ENCODE assay signal across 8 cellular contexts in genomic region chr4:15001248-15001824, GRCh38. TPM values are rescaled to one million over a fixed set of nuclear protein-coding genes. Genes with fewer than 3 reads are reported as not detected.
DNase-seq lines count a peak whose midpoint lies in the region; ATAC-seq, FAIRE-seq and TF ChIP-seq lines count a peak whose summit lies in the region.

No MANE protein-coding gene starts in this region.

- peak overlapping the region; percentile 67 to 70 for H3K4me2 ChIP-seq in H1 (ENCODE audit: insufficient read depth in 1 of 2, low read depth in 2 of 2, low read length in 2 of 2)

- 0% methylated on average over 23 of the region's 30 CpGs; no CpG with 5 or more reads in 1 of the 2 experiments for WGBS in H1 (ENCODE audit: extremely low coverage in 1 of 2, insufficient coverage in 1 of 2, insufficient read length in 1 of 2, insufficient replicate concordance in 2 of 2, low coverage in 1 of 2, low lambda C conversion rate in 2 of 2, missing lambda C conversion rate in 1 of 2), 2 experiments

- no peaks in the 10 kb centered on the region for H3K36me3 ChIP-seq in H1 (ENCODE audit: control insufficient read depth in 2 of 4, insufficient read depth in 4 of 4, low read length in 3 of 4)

- no peak for TF ChIP-seq CTCF in H1 (IDR thresholded peaks at IDR 0.05; ENCODE audit: control extremely low read depth in 1 of 3, insufficient read depth in 1 of 3, low read depth in 1 of 3, low read length in 3 of 3)

- no peaks in the 10 kb centered on the region for H3K79me1 ChIP-seq in H1 (ENCODE audit: low read depth, low read length)

- peak overlapping the region; percentile 94 for H3K27ac Mint-ChIP-seq in activated CD4-positive, alpha-beta memory T cell treated with anti-CD3 and anti-CD28 coated beads for 36 hours

- peak; percentile 33 for ATAC-seq in HG02938 (IDR thresholded peaks at IDR 0.05; ENCODE audit: unreplicated experiment)

- no peaks in the 10 kb centered on the region for H3K9me3 Mint-ChIP-seq in activated CD4-positive, alpha-beta memory T cell treated with anti-CD3 and anti-CD28 coated beads for 36 hours

- H4K20me1 ChIP-seq in H1 (replicated peaks in 1 of 2; ENCODE audit: control insufficient read depth in 1 of 2, insufficient read depth in 2 of 2, low read length in 2 of 2): no peaks in the 10 kb centered on the region

- POLR2A ChIA-PET in activated CD4-positive, alpha-beta memory T cell treated with anti-CD3 and anti-CD28 coated beads for 36 hours (lab: Charles Lee): interaction anchor here (1.0 to 1.9 kb wide), 2 partner anchors 145 to 654 kb away, joined by 3 to 5 read pairs; partner anchors contain the start of gene FBXL5
- POLR2A ChIA-PET in H1 (lab: Charles Lee; ENCODE audit: partially characterized antibody): no interaction called here

- no peak for TF ChIP-seq EP300 in H1 (IDR thresholded peaks at IDR 0.05; ENCODE audit: borderline replicate concordance in 1 of 2, low read depth in 2 of 2, low read length in 2 of 2)

- H2BK12ac ChIP-seq in H1 (ENCODE audit: low read depth, low read length): no peak overlapping the region

- H3K23ac ChIP-seq in H1 (ENCODE audit: insufficient read length): no peak overlapping the region

- H4K5ac ChIP-seq in H1 (ENCODE audit: insufficient read length, low read depth, low read length): no peak overlapping the region

- no peak overlapping the region for H2BK15ac ChIP-seq in H1 (ENCODE audit: low read length)

- H3K14ac ChIP-seq in H1 (ENCODE audit: insufficient read length): no peak overlapping the region

- no peak for TF ChIP-seq POLR2A in H1 (IDR thresholded peaks at IDR 0.05; ENCODE audit: control extremely low read depth in 1 of 2, low read depth in 2 of 2, low read length in 2 of 2)

- H3K9ac ChIP-seq in H1 (replicated peaks in 1 of 4; ENCODE audit: extremely low read depth in 1 of 4, low read depth in 3 of 4, low read length in 3 of 4): no peak overlapping the region; a peak in 1 of 7 replicates

- H2BK20ac ChIP-seq in H1 (ENCODE audit: low read length): no peak overlapping the region

- peak; percentile 4 to 25 (median 21) for DNase-seq in activated CD8-positive, alpha-beta memory T cell treated with anti-CD3 and anti-CD28 coated beads for 48 hours (ENCODE audit: low read depth in 2 of 3, low spot score in 2 of 3)
- no peak for DNase-seq in activated CD8-positive, alpha-beta memory T cell treated with anti-CD3 and anti-CD28 coated beads for 24 hours
- DNase-seq in NCI-H2081 treated with DMSO at 0.1 percent for 48 hours (lab: John Stamatoyannopoulos, UW) (peak; percentile 36), H1 (ENCODE audit: low read depth in 1 of 2, low spot score in 2 of 2) (peak in 1 of 2 experiments; percentile 56), medulla oblongata (ENCODE audit: extremely low spot score) (peak; percentile 84)
- DNase-seq in activated CD4-positive, alpha-beta memory T cell treated with anti-CD3 and anti-CD28 coated beads for 36 hours: peak; percentile 63
- DNase-seq in stimulated activated CD4-positive, alpha-beta T cell treated with anti-CD3 and anti-CD28 coated beads, TNF-alpha, amount 100 ng/mL, for 48 hours (ENCODE audit: low read depth in 3 of 3): peak; percentile 4 to 26 (median 17)

- no peak overlapping the region for H2AK5ac ChIP-seq in H1 (ENCODE audit: low read depth, low read length)

- H3K23me2 ChIP-seq in H1 (ENCODE audit: low read depth, low read length): peaks cover 19% of the 10 kb centered on the region; the same call in 1 of the 2 replicates

- peak overlapping the region; percentile 87 for H3K4me3 Mint-ChIP-seq in activated CD4-positive, alpha-beta memory T cell treated with anti-CD3 and anti-CD28 coated beads for 36 hours

- peaks cover 0 to 19% (median 5%) of the 10 kb centered on the region in 4 experiments; a peak in 4 of 7 replicates for H3K27me3 ChIP-seq in H1 (replicated peaks in 1 of 4; ENCODE audit: control insufficient read depth in 3 of 4, extremely low read depth in 1 of 4, insufficient read depth in 3 of 4, low read length in 3 of 4)

- H2BK120ac ChIP-seq in H1 (replicated peaks; ENCODE audit: low read depth, low read length): no peak overlapping the region

- no peaks in the 10 kb centered on the region for H3K79me2 ChIP-seq in H1 (ENCODE audit: control insufficient read depth in 1 of 2, insufficient read depth in 2 of 2, low read length in 2 of 2)

- H3K36me3 Mint-ChIP-seq in activated CD4-positive, alpha-beta memory T cell treated with anti-CD3 and anti-CD28 coated beads for 36 hours: peaks cover 7% of the 10 kb centered on the region

- H3K9me3 ChIP-seq in H1 (ENCODE audit: insufficient read depth in 2 of 2, low read depth in 1 of 2, low read length in 1 of 2): no peaks in the 10 kb centered on the region

- H3K27ac ChIP-seq in H1 (ENCODE audit: low read depth, low read length): no peak overlapping the region

- peaks cover 13% of the 10 kb centered on the region for H3K4me1 Mint-ChIP-seq in activated CD4-positive, alpha-beta memory T cell treated with anti-CD3 and anti-CD28 coated beads for 36 hours (ENCODE audit: low read depth)

- peak overlapping the region; percentile 58 to 87 (median 67) for H3K4me3 ChIP-seq in H1 (ENCODE audit: extremely low read depth in 1 of 4, insufficient read depth in 2 of 4, low read depth in 3 of 4, low read length in 4 of 4)

- no peak for FAIRE-seq in H1 (lab: Jason Lieb, UNC)

- no peak overlapping the region for H4K8ac ChIP-seq in H1 (ENCODE audit: extremely low read depth, insufficient read depth, low read length)

- intact Hi-C loops in activated CD4-positive, alpha-beta memory T cell treated with anti-CD3 and anti-CD28 coated beads for 36 hours (cut with micrococcal nuclease): loop anchor here (5.0 to 10.0 kb wide), 6 partner anchors 116 to 1519 kb away; partner anchors contain the start of gene RAB28

- H2BK5ac ChIP-seq in H1 (ENCODE audit: low read depth, low read length): no peak overlapping the region

- no peak overlapping the region for H3K18ac ChIP-seq in H1 (ENCODE audit: extremely low read depth, low read length)

- H2AFZ ChIP-seq in H1 (ENCODE audit: low read length): peak overlapping the region; percentile 80

- H3K4me1 ChIP-seq in H1 (replicated peaks in 1 of 4; ENCODE audit: control insufficient read depth in 3 of 4, insufficient read depth in 4 of 4, low read length in 3 of 4): peaks cover 0 to 4% (median under 1%) of the 10 kb centered on the region in 4 experiments; a peak in 3 of 7 replicates

- H3K4ac ChIP-seq in H1 (replicated peaks; ENCODE audit: insufficient read length, low read depth, low read length): no peak overlapping the region

- H4K91ac ChIP-seq in H1 (replicated peaks; ENCODE audit: insufficient read length, low read length): peak overlapping the region; percentile 40

- H3K56ac ChIP-seq in H1 (replicated peaks; ENCODE audit: insufficient read length, low read depth, low read length): no peak overlapping the region

- CTCF ChIA-PET in activated CD4-positive, alpha-beta memory T cell treated with anti-CD3 and anti-CD28 coated beads for 36 hours (lab: Charles Lee): interaction anchor here (0.7 to 1.2 kb wide), 4 partner anchors 17 to 656 kb away, joined by 3 to 4 read pairs (median 3); partner anchors contain the start of gene FBXL5
- CTCF ChIA-PET in H1 (lab: Charles Lee; ENCODE audit: partially characterized antibody): interaction anchor here (0.6 to 1.4 kb wide), 4 partner anchors 15 to 620 kb away, joined by 3 to 4 read pairs (median 3); no protein-coding TSS in a partner anchor

- no peak for TF ChIP-seq RAD21 in H1 (IDR thresholded peaks at IDR 0.05 in 1 of 2, conservative IDR thresholded peaks at IDR 0.05 in 1 of 2; ENCODE audit: low read depth in 2 of 2, low read length in 2 of 2)

- H3K27me3 Mint-ChIP-seq in activated CD4-positive, alpha-beta memory T cell treated with anti-CD3 and anti-CD28 coated beads for 36 hours: no peaks in the 10 kb centered on the region

TF ChIP-seq in H1, 55 proteins besides CTCF, POLR2A, EP300 and RAD21:
- TF ChIP-seq SIN3A (conservative IDR thresholded peaks at IDR 0.05 in 1 of 2, IDR thresholded peaks at IDR 0.05 in 1 of 2; ENCODE audit: low read depth in 1 of 2, low read length in 2 of 2): 0 out of 4 replicates have a peak, but pooled peaks of 1 of the 2 experiments have one; percentile 42
- peak; percentile 2 for TF ChIP-seq TAF7 (optimal IDR thresholded peaks at IDR 0.05; ENCODE audit: borderline replicate concordance, low read depth, low read length)
- 0 out of 2 replicates have a peak, but pooled peaks have one; percentile 7 for TF ChIP-seq KDM1A (IDR thresholded peaks at IDR 0.05; ENCODE audit: borderline replicate concordance, low read length)
- TF ChIP-seq BACH1 (IDR thresholded peaks at IDR 0.05; ENCODE audit: low read length): 0 out of 2 replicates have a peak, but pooled peaks have one; percentile 21
- TF ChIP-seq CEBPB (IDR thresholded peaks at IDR 0.05; ENCODE audit: low read depth, low read length): no peak
- TF ChIP-seq TAF1 (IDR thresholded peaks at IDR 0.05; ENCODE audit: low read depth, low read length): no peak

RNA-seq across cellular contexts. Expression of gene CPEB2, which starts 0.9 kb away (rescaled TPM):
- 1 to 10 TPM; 9.5 to 9.8 TPM for total RNA-seq in activated CD4-positive, alpha-beta memory T cell treated with anti-CD3 and anti-CD28 coated beads for 36 hours
- 1.9 and 2.0 TPM in 2 replicates for total RNA-seq in H1 (2021; fragmentation: NEBNext Ultra II Directional; extraction: Animal tissue kit (Norgen Biotek cat#: 25700))
- 0.31 and 0.39 TPM in 2 replicates for polyA plus RNA-seq in H1 (2011; rRNA removed)
- 0.61 TPM for polyA plus RNA-seq in H1 (2011; cell fraction: cytosol; rRNA removed)
- 0.63 TPM for polyA plus RNA-seq in H1 (2011; cell fraction: nucleus; rRNA removed)
- 0.73 to 1.2 TPM (median 0.79 TPM) in 4 replicates for polyA plus RNA-seq in H1 (2012, experiment 1 of 2)
- polyA plus RNA-seq in H1 (2012, experiment 2 of 2): 0.07 TPM
- polyA plus RNA-seq in H1 (2013, experiment 1 of 2): 0.51 TPM
- polyA plus RNA-seq in H1 (2013, experiment 2 of 2): 0.63 TPM
- 1.1 and 1.3 TPM in 2 replicates for polyA minus RNA-seq in H1 (2011; rRNA and poly(A)+ RNA removed)
- polyA minus RNA-seq in H1 (2011; cell fraction: cytosol; rRNA and poly(A)+ RNA removed): 1.5 TPM
- polyA minus RNA-seq in H1 (2011; cell fraction: nucleus; rRNA and poly(A)+ RNA removed): 2.6 TPM
